1 cellular context compared by ENCODE assay signal in the genomic region with DNA sequence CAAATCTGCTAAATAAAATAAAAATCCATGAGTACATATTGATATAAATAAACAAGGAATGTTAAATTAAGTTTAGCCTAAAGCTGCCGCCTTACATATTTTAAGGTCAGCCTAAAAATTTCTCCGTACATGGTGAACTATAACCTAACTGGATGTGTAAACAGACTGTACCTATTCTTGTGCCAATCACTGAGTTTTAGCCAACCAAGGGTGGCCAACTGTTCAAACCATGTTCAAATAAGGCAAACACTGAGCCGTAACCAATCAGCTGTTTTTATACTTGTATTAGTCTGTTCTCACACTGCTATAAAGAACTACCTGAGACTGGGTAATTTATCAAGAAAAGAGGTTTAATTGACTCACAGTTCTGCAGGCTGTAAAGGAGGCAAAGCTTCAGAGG.
TF ChIP-seq lines count a peak whose summit lies in the region.

No MANE protein-coding gene starts in this region.

TF ChIP-seq in GM23338, 12 proteins besides CTCF, POLR2A, EP300 and RAD21 (continued from another document):
- TF ChIP-seq STAT1 (IDR thresholded peaks at IDR 0.05; ENCODE audit: unreplicated experiment) (no peak), ZNF331 (CRISPR knock-in tag; IDR thresholded peaks at IDR 0.05; ENCODE audit: low read depth) (no peak)
